8 cellular contexts compared by ENCODE assay signal in genomic region chr17:78313735-78314648, GRCh38. TPM values are rescaled to one million over a fixed set of nuclear protein-coding genes. Genes with fewer than 3 reads are reported as not detected.
A peak's percentile ranks its signal among the peaks of the same experiment; 100 is the strongest.
DNase-seq lines count a peak whose midpoint lies in the region; ATAC-seq and TF ChIP-seq lines count a peak whose summit lies in the region.

No MANE protein-coding gene starts in this region.

- H3K9me3 Mint-ChIP-seq in activated T-helper 1 cell treated with anti-CD3 and anti-CD28 coated beads, Interleukin-12 subunit alpha, Interleukin-12 subunit beta, Interleukin-2, Interleukin-4 antibody, amounts not matched to agents 30 ng/mL and 10 ng/mL and 1 ng/mL, durations not matched to agents 14 hours and 24 hours and 36 hours: no peaks in the 10 kb centered on the region

- no TSS peak for BruUV-seq in OCI-LY7 (replicated peaks; lab: Mats Ljungman, UMichigan)

- H3K4ac ChIP-seq in neuronal stem cell (ENCODE audit: low read length): no peak overlapping the region

- DNase-seq in DMS79 treated with DMSO at 0.1 percent for 48 hours (lab: John Stamatoyannopoulos, UW) (peak; percentile 22), OCI-LY7 (ENCODE audit: low spot score) (peak; percentile 60), fibroblast of pulmonary artery (ENCODE audit: low read depth) (peak; percentile 71), neuronal stem cell (ENCODE audit: low spot score) (no peak), thoracic aorta (ENCODE audit: low spot score) (no peak)
- peak; percentile 72 for DNase-seq in activated T-helper 1 cell treated with anti-CD3 and anti-CD28 coated beads, Interleukin-12 subunit alpha, Interleukin-12 subunit beta, Interleukin-2, Interleukin-4 antibody, amounts not matched to agents 30 ng/mL and 10 ng/mL and 1 ng/mL, durations not matched to agents 14 hours and 24 hours and 36 hours (ENCODE audit: low spot score)

- peak overlapping the region; percentile 89 for H2BK15ac ChIP-seq in neuronal stem cell (ENCODE audit: low read length)

- peak overlapping the region; percentile 75 for H3K4me3 Mint-ChIP-seq in activated T-helper 1 cell treated with anti-CD3 and anti-CD28 coated beads, Interleukin-12 subunit alpha, Interleukin-12 subunit beta, Interleukin-2, Interleukin-4 antibody, amounts not matched to agents 30 ng/mL and 10 ng/mL and 1 ng/mL, durations not matched to agents 14 hours and 24 hours and 36 hours

- no peaks in the 10 kb centered on the region for H3K36me3 Mint-ChIP-seq in activated T-helper 1 cell treated with anti-CD3 and anti-CD28 coated beads, Interleukin-12 subunit alpha, Interleukin-12 subunit beta, Interleukin-2, Interleukin-4 antibody, amounts not matched to agents 30 ng/mL and 10 ng/mL and 1 ng/mL, durations not matched to agents 14 hours and 24 hours and 36 hours (ENCODE audit: low read depth)

- peak overlapping the region; percentile 44 for H3K4me2 ChIP-seq in OCI-LY7 (ENCODE audit: low read length)
- peak overlapping the region; percentile 91 for H3K4me2 ChIP-seq in neuronal stem cell (ENCODE audit: insufficient read depth, low read length, poor library complexity, severe bottlenecking)

- CTCF ChIA-PET in OCI-LY7 (lab: Charles Lee; ENCODE audit: unreplicated experiment): no interaction called here

- ATAC-seq in thoracic aorta (ENCODE audit: insufficient number of reproducible peaks, low FRiP score, low read depth): peak; percentile 31
- ATAC-seq in GM18502 (IDR thresholded peaks at IDR 0.05; ENCODE audit: poor library complexity, unreplicated experiment): no peak

- peak overlapping the region; percentile 80 for H2BK12ac ChIP-seq in neuronal stem cell (ENCODE audit: low read length)

- peaks cover 34% of the 10 kb centered on the region for H3K4me1 ChIP-seq in HUES64 (ENCODE audit: insufficient read depth, low read length)
- H3K4me1 ChIP-seq in OCI-LY7 (ENCODE audit: insufficient read depth, low read length, poor library complexity, severe bottlenecking): peaks cover 6% of the 10 kb centered on the region
- peaks cover 21 to 32% of the 10 kb centered on the region in 2 donors for H3K4me1 ChIP-seq in neuronal stem cell (ENCODE audit: control insufficient read depth in 2 of 2, insufficient read depth in 1 of 2, low read depth in 1 of 2, low read length in 2 of 2)
- peaks cover 25 to 33% of the 10 kb centered on the region in 2 donors for H3K4me1 ChIP-seq in thoracic aorta (ENCODE audit: control insufficient read depth in 1 of 2, low read depth in 2 of 2)

- peak overlapping the region; percentile 58; the same call in 1 of the 2 replicates for H3K27ac ChIP-seq in HUES64 (ENCODE audit: low read depth, low read length)
- H3K27ac ChIP-seq in OCI-LY7 (ENCODE audit: low read depth, low read length, poor library complexity, severe bottlenecking): no peak overlapping the region
- H3K27ac ChIP-seq in neuronal stem cell (replicated peaks; ENCODE audit: low read length): no peak overlapping the region
- H3K27ac ChIP-seq in thoracic aorta: peak overlapping the region in 1 of 2 donors; percentile 85

- H3K4me1 Mint-ChIP-seq in activated T-helper 1 cell treated with anti-CD3 and anti-CD28 coated beads, Interleukin-12 subunit alpha, Interleukin-12 subunit beta, Interleukin-2, Interleukin-4 antibody, amounts not matched to agents 30 ng/mL and 10 ng/mL and 1 ng/mL, durations not matched to agents 14 hours and 24 hours and 36 hours (ENCODE audit: low read depth): peaks cover 44% of the 10 kb centered on the region

- H3K14ac ChIP-seq in neuronal stem cell (ENCODE audit: low read length): no peak overlapping the region

- peak overlapping the region; percentile 59 for H3K27ac Mint-ChIP-seq in activated T-helper 1 cell treated with anti-CD3 and anti-CD28 coated beads, Interleukin-12 subunit alpha, Interleukin-12 subunit beta, Interleukin-2, Interleukin-4 antibody, amounts not matched to agents 30 ng/mL and 10 ng/mL and 1 ng/mL, durations not matched to agents 14 hours and 24 hours and 36 hours

- peaks cover 9% of the 10 kb centered on the region for H3K27me3 Mint-ChIP-seq in activated T-helper 1 cell treated with anti-CD3 and anti-CD28 coated beads, Interleukin-12 subunit alpha, Interleukin-12 subunit beta, Interleukin-2, Interleukin-4 antibody, amounts not matched to agents 30 ng/mL and 10 ng/mL and 1 ng/mL, durations not matched to agents 14 hours and 24 hours and 36 hours (ENCODE audit: insufficient read depth)

- H3K27me3 ChIP-seq in HUES64 (ENCODE audit: insufficient read depth, low read length): peaks cover 4% of the 10 kb centered on the region; the same call in 1 of the 2 replicates
- peaks cover 0 to 17% (median 0%) of the 10 kb centered on the region in 3 experiments for H3K27me3 ChIP-seq in neuronal stem cell (ENCODE audit: control insufficient read depth in 3 of 3, insufficient read depth in 3 of 3, low read depth in 1 of 3, low read length in 3 of 3)
- no peaks in the 10 kb centered on the region for H3K27me3 ChIP-seq in thoracic aorta (replicated peaks; ENCODE audit: insufficient read depth)

- no peaks in the 10 kb centered on the region for H4K20me1 ChIP-seq in OCI-LY7 (ENCODE audit: insufficient read depth, low read length)

- H2AK5ac ChIP-seq in neuronal stem cell (ENCODE audit: low read depth, low read length): no peak overlapping the region

- intact Hi-C loops in OCI-LY7 (cut with micrococcal nuclease; ENCODE audit: unreplicated experiment): no loop called here
- intact Hi-C loops in activated T-helper 1 cell treated with anti-CD3 and anti-CD28 coated beads, Interleukin-12 subunit alpha, Interleukin-12 subunit beta, Interleukin-2, Interleukin-4 antibody, amounts not matched to agents 30 ng/mL and 10 ng/mL and 1 ng/mL, durations not matched to agents 14 hours and 24 hours and 36 hours (cut with micrococcal nuclease): loop anchor here (2.0 kb wide), 3 partner anchors 23 to 63 kb away; no protein-coding TSS in a partner anchor

- H3K79me2 ChIP-seq in OCI-LY7 (ENCODE audit: insufficient read depth, low read depth, low read length): no peaks in the 10 kb centered on the region

- H2BK120ac ChIP-seq in neuronal stem cell (ENCODE audit: low read depth, low read length): no peak overlapping the region

- H3K9me2 ChIP-seq in OCI-LY7 (ENCODE audit: insufficient read depth, low read length): no peaks in the 10 kb centered on the region

- H2AFZ ChIP-seq in OCI-LY7 (ENCODE audit: low read length) (no peak overlapping the region; the same call in 1 of the 2 replicates), neuronal stem cell (ENCODE audit: low read length) (peak overlapping the region; percentile 70)

- H3K4me3 ChIP-seq in HUES64 (ENCODE audit: low read length) (peak overlapping the region; percentile 61), OCI-LY7 (ENCODE audit: low read depth, low read length, poor library complexity, severe bottlenecking) (peak overlapping the region; percentile 39), fibroblast of pulmonary artery (replicated peaks; ENCODE audit: low read depth, low read length) (peak overlapping the region; percentile 7), neuronal stem cell (ENCODE audit: low read length in 2 of 2) (peak overlapping the region in 1 of 2 donors; percentile 77), thoracic aorta (peak overlapping the region; percentile 80)

- H3K9ac ChIP-seq in HUES64 (ENCODE audit: low read depth, low read length): peak overlapping the region; percentile 68
- H3K9ac ChIP-seq in neuronal stem cell (ENCODE audit: low read depth, low read length, poor library complexity): peak overlapping the region; percentile 91

- no peak overlapping the region for H4K8ac ChIP-seq in neuronal stem cell (ENCODE audit: low read depth, low read length)

- H3K23ac ChIP-seq in neuronal stem cell (ENCODE audit: low read depth, low read length, poor library complexity): peak overlapping the region; percentile 83

- H3K9me3 ChIP-seq in HUES64 (ENCODE audit: insufficient read depth, low read depth, low read length): no peaks in the 10 kb centered on the region
- H3K9me3 ChIP-seq in OCI-LY7 (ENCODE audit: low read length): no peaks in the 10 kb centered on the region
- no peaks in the 10 kb centered on the region for H3K9me3 ChIP-seq in neuronal stem cell (replicated peaks in 1 of 2; ENCODE audit: control insufficient read depth in 2 of 2, insufficient read depth in 1 of 2, low read depth in 1 of 2, low read length in 2 of 2)
- no peaks in the 10 kb centered on the region for H3K9me3 ChIP-seq in thoracic aorta

- WGBS in HUES64: 2% methylated on average over 77 of the region's 80 CpGs
- no CpG with 5 or more reads among the region's 80 CpGs for WGBS in neuronal stem cell (ENCODE audit: extremely low coverage in 2 of 2, insufficient read length in 2 of 2, insufficient replicate concordance in 1 of 2), 2 donors

- peak overlapping the region; percentile 91 for H3K18ac ChIP-seq in neuronal stem cell (ENCODE audit: low read length)

- no peak overlapping the region for H2BK5ac ChIP-seq in neuronal stem cell (ENCODE audit: low read length)

- peaks cover 3% of the 10 kb centered on the region for H3K79me1 ChIP-seq in neuronal stem cell (ENCODE audit: low read depth, low read length)

- H3K36me3 ChIP-seq in HUES64 (ENCODE audit: insufficient read depth, low read length): no peaks in the 10 kb centered on the region
- H3K36me3 ChIP-seq in OCI-LY7 (ENCODE audit: insufficient read depth, low read length): no peaks in the 10 kb centered on the region
- H3K36me3 ChIP-seq in neuronal stem cell (replicated peaks in 1 of 2; ENCODE audit: control insufficient read depth in 2 of 2, insufficient read depth in 2 of 2, low read length in 2 of 2): no peaks in the 10 kb centered on the region
- H3K36me3 ChIP-seq in thoracic aorta: no peaks in the 10 kb centered on the region

- TF ChIP-seq CTCF in OCI-LY7 (conservative IDR thresholded peaks at IDR 0.05; ENCODE audit: low read length): no peak
- TF ChIP-seq CTCF in fibroblast of pulmonary artery (IDR thresholded peaks at IDR 0.05; ENCODE audit: low read length, missing control alignments): no peak
- TF ChIP-seq CTCF in thoracic aorta (IDR thresholded peaks at IDR 0.05): no peak

- no peak overlapping the region for H4K91ac ChIP-seq in neuronal stem cell (ENCODE audit: low read depth, low read length, poor library complexity)

- POLR2A ChIA-PET in OCI-LY7 (lab: Charles Lee): no interaction called here

RNA-seq across cellular contexts. Expression of gene SOCS3, which starts 45.9 kb away (rescaled TPM):
- polyA plus RNA-seq in HUES64 (2013, experiment 1 of 2): 11.4 TPM
- 12.7 TPM for polyA plus RNA-seq in HUES64 (2013, experiment 2 of 2)
- not detected in 2 replicates for total RNA-seq in OCI-LY7 (2014; rRNA removed; shearing (Covaris generic))
- not detected in 2 replicates for total RNA-seq in OCI-LY7 (2022)
- 75.4 and 76.3 TPM in 2 replicates for total RNA-seq in activated T-helper 1 cell treated with anti-CD3 and anti-CD28 coated beads, Interleukin-12 subunit alpha, Interleukin-12 subunit beta, Interleukin-2, Interleukin-4 antibody, amounts not matched to agents 30 ng/mL and 10 ng/mL and 1 ng/mL, durations not matched to agents 14 hours and 24 hours and 36 hours
- 17.8 TPM for polyA plus RNA-seq in neuronal stem cell (2013, experiment 1 of 2)
- 18.2 TPM for polyA plus RNA-seq in neuronal stem cell (2013, experiment 2 of 2)
- 100 to 1,000 TPM; 313 to 361 TPM for total RNA-seq in thoracic aorta

Comparison
In these comparisons a context has a peak if more than half of its experiments do, and no peak if none do; other contexts are left out.
1. DNase-seq: peak in DMS79 treated with DMSO at 0.1 percent for 48 hours (single experiment), OCI-LY7 (single experiment), activated T-helper 1 cell treated with anti-CD3 and anti-CD28 coated beads, Interleukin-12 subunit alpha, Interleukin-12 subunit beta, Interleukin-2, Interleukin-4 antibody, amounts not matched to agents 30 ng/mL and 10 ng/mL and 1 ng/mL, durations not matched to agents 14 hours and 24 hours and 36 hours (single experiment) and fibroblast of pulmonary artery (single experiment); none in neuronal stem cell (single experiment) and thoracic aorta (single experiment).
2. RNA of gene SOCS3, which starts 45.9 kb away (total RNA-seq): 313 to 361 TPM in thoracic aorta and 75.4 to 76.3 TPM in activated T-helper 1 cell treated with anti-CD3 and anti-CD28 coated beads, Interleukin-12 subunit alpha, Interleukin-12 subunit beta, Interleukin-2, Interleukin-4 antibody, amounts not matched to agents 30 ng/mL and 10 ng/mL and 1 ng/mL, durations not matched to agents 14 hours and 24 hours and 36 hours; not detected in OCI-LY7; every median in the first group is over 10 times any median in the second.